ENCODE assay signal across 20 cellular contexts in the genomic region with DNA sequence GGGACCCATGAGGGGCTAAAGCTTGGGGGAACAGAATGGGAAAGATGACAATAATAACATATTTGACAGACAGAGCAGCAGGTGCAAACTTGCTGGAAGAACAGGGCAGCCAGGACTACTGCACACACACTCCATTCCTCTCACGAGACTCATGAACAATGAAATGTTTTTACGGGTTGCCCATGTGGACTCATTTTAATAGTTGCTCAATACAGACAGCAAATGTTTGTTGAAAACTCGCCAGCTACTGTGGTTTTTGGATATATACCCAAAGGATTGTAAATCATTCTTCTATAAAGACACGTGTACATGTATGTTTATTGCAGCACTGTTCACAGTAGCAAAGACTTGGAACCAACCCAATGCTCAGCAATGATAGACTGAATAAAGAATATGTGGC. TPM values are rescaled to one million over a fixed set of nuclear protein-coding genes. Genes with fewer than 3 reads are reported as not detected.
"Had no signal": no experiment of that assay in that cellular context is flagged by ENCODE, and none has a peak within 500 bp of the region (broad histone marks: within the 10 kb centered on the region; RNA-seq: fewer than 3 reads in every experiment).

No MANE protein-coding gene starts in this region.

- H3K9me3 ChIP-seq: psoas muscle, suprapubic skin had no signal

- H3K4me3 ChIP-seq: dorsolateral prefrontal cortex, lung, psoas muscle, suprapubic skin had no signal

- DNase-seq: activated effector memory CD4-positive, alpha-beta T cell treated with Interleukin-2 at 50 U/mL for 16 hours; activated T-cell treated with anti-CD3 and anti-CD28 coated beads, Interleukin-2, amount 50 U/mL, for 1 hour; amygdala; brain microvascular endothelial cell; dorsolateral prefrontal cortex; glutamatergic neuron; left cardiac atrium; natural killer cell; nucleus accumbens; psoas muscle; stimulated activated CD4-positive, alpha-beta T cell treated with anti-CD3 and anti-CD28 coated beads, Interleukin-2, amount 100 ng/mL, for 48 hours; stimulated activated naive CD8-positive, alpha-beta T cell treated with anti-CD3 and anti-CD28 coated beads, Interleukin-15, Interleukin-2, amounts not matched to agents 100 U/mL and 50 U/mL, for 24 hours; T-helper 2 cell had no signal

- H3K36me3 Mint-ChIP-seq: natural killer cell had no signal

- H3K4me3 Mint-ChIP-seq: natural killer cell, type B pancreatic cell had no signal

- H3K9me3 Mint-ChIP-seq: natural killer cell had no signal

- H3K4me1 Mint-ChIP-seq: natural killer cell had no signal

- ATAC-seq: activated naive CD4-positive, alpha-beta T cell treated with anti-CD3 and anti-CD28 coated beads, Interleukin-2, amount 50 U/mL, for 72 hours; left cardiac atrium; natural killer cell; psoas muscle; sciatic nerve; stimulated activated naive CD8-positive, alpha-beta T cell treated with anti-CD3 and anti-CD28 coated beads, Interleukin-15, Interleukin-2, amounts not matched to agents 100 U/mL and 50 U/mL, for 24 hours had no signal

- H3K4me1 ChIP-seq: psoas muscle had no signal

- H3K27ac ChIP-seq: brain microvascular endothelial cell, dorsolateral prefrontal cortex, psoas muscle, suprapubic skin had no signal

- H3K27ac Mint-ChIP-seq: activated naive CD4-positive, alpha-beta T cell treated with anti-CD3 and anti-CD28 coated beads, Interleukin-2, amount 50 U/mL, for 72 hours; natural killer cell; type B pancreatic cell had no signal

- H3K36me3 ChIP-seq: brain microvascular endothelial cell, suprapubic skin had no signal

- FAIRE-seq: TTC549 had no signal

RNA-seq across cellular contexts. Expression of gene SYT13, which starts 10.3 kb away (rescaled TPM):
- total RNA-seq: activated naive CD4-positive, alpha-beta T cell treated with anti-CD3 and anti-CD28 coated beads, Interleukin-2, amount 50 U/mL, for 72 hours; fibroblast of lung; natural killer cell; sciatic nerve had no signal
